In genomic region chr17:67272312-67273050, GRCh38 we compare ENCODE assay signal across 12 cellular contexts. TPM values are rescaled to one million over a fixed set of nuclear protein-coding genes. Genes with fewer than 3 reads are reported as not detected.
DNase-seq lines count a peak whose midpoint lies in the region; ATAC-seq and TF ChIP-seq lines count a peak whose summit lies in the region.
"Had no signal": no experiment of that assay in that cellular context is flagged by ENCODE, and none has a peak within 500 bp of the region (broad histone marks: within the 10 kb centered on the region; RNA-seq: fewer than 3 reads in every experiment).

No MANE protein-coding gene starts in this region.

- TF ChIP-seq CTCF in mammary epithelial cell (conservative IDR thresholded peaks at IDR 0.05 in 1 of 2, IDR thresholded peaks at IDR 0.05 in 1 of 2; ENCODE audit: extremely low read depth in 1 of 2, insufficient read depth in 1 of 2, low read depth in 1 of 2, low read length in 2 of 2): peak; percentile 48 to 62
- TF ChIP-seq CTCF in MCF 10A (IDR thresholded peaks at IDR 0.05; ENCODE audit: unreplicated experiment): no peak
- TF ChIP-seq CTCF in fibroblast of lung (conservative IDR thresholded peaks at IDR 0.05 in 1 of 2, IDR thresholded peaks at IDR 0.05 in 1 of 2; ENCODE audit: low read depth in 1 of 2, low read length in 2 of 2): peak; percentile 5 to 34
- TF ChIP-seq CTCF in vagina (IDR thresholded peaks at IDR 0.05): no peak

- no peaks in the 10 kb centered on the region for H3K36me3 ChIP-seq in mammary epithelial cell (ENCODE audit: insufficient read depth, low read length)
- no peaks in the 10 kb centered on the region for H3K36me3 ChIP-seq in fibroblast of lung (ENCODE audit: control insufficient read depth, insufficient read depth, low read length)
- no peaks in the 10 kb centered on the region for H3K36me3 ChIP-seq in vagina

- no peak overlapping the region for H3K4me3 Mint-ChIP-seq in MCF 10A (ENCODE audit: unreplicated experiment)
- no peak overlapping the region for H3K4me3 Mint-ChIP-seq in stimulated activated effector memory CD8-positive, alpha-beta T cell treated with anti-CD3 and anti-CD28 coated beads, Interleukin-12 subunit alpha, Interleukin-12 subunit beta, amount 100 ng/mL, for 72 hours
- no peak overlapping the region for H3K4me3 Mint-ChIP-seq in activated T-cell treated with anti-CD3 and anti-CD28 coated beads, Interleukin-2, amount 50 U/mL, for 24 hours

- H3K79me2 ChIP-seq in mammary epithelial cell (ENCODE audit: insufficient read depth, low read length) (no peaks in the 10 kb centered on the region), fibroblast of lung (ENCODE audit: control insufficient read depth, insufficient read depth, low read length) (no peaks in the 10 kb centered on the region)

- no peaks in the 10 kb centered on the region for H4K20me1 ChIP-seq in mammary epithelial cell (ENCODE audit: insufficient read depth, low read length)
- no peaks in the 10 kb centered on the region for H4K20me1 ChIP-seq in fibroblast of lung (ENCODE audit: control insufficient read depth, extremely low read depth, insufficient read depth, low read length)

- no peak overlapping the region for H3K27ac Mint-ChIP-seq in MCF 10A (ENCODE audit: low read depth, unreplicated experiment)
- no peak overlapping the region for H3K27ac Mint-ChIP-seq in stimulated activated effector memory CD8-positive, alpha-beta T cell treated with anti-CD3 and anti-CD28 coated beads, Interleukin-12 subunit alpha, Interleukin-12 subunit beta, amount 100 ng/mL, for 72 hours
- H3K27ac Mint-ChIP-seq in activated T-cell treated with anti-CD3 and anti-CD28 coated beads, Interleukin-2, amount 50 U/mL, for 24 hours: no peak overlapping the region
- H3K27ac Mint-ChIP-seq: activated naive CD4-positive, alpha-beta T cell treated with anti-CD3 and anti-CD28 coated beads, Interleukin-2, amount 50 U/mL, for 72 hours had no signal

- TF ChIP-seq POLR2A in vagina (IDR thresholded peaks at IDR 0.05): no peak

- no peaks in the 10 kb centered on the region for H3K27me3 Mint-ChIP-seq in MCF 10A (ENCODE audit: insufficient read depth, unreplicated experiment)
- no peaks in the 10 kb centered on the region for H3K27me3 Mint-ChIP-seq in activated T-cell treated with anti-CD3 and anti-CD28 coated beads, Interleukin-2, amount 50 U/mL, for 24 hours

- dilution Hi-C loops in mammary epithelial cell (cut with HindIII; ENCODE audit: low sequenced_read_pairs): no loop called here

- H3K4me1 Mint-ChIP-seq in MCF 10A (ENCODE audit: insufficient read depth, unreplicated experiment): no peaks in the 10 kb centered on the region
- H3K4me1 Mint-ChIP-seq in stimulated activated effector memory CD8-positive, alpha-beta T cell treated with anti-CD3 and anti-CD28 coated beads, Interleukin-12 subunit alpha, Interleukin-12 subunit beta, amount 100 ng/mL, for 72 hours: no peaks in the 10 kb centered on the region
- H3K4me1 Mint-ChIP-seq in activated T-cell treated with anti-CD3 and anti-CD28 coated beads, Interleukin-2, amount 50 U/mL, for 24 hours (ENCODE audit: low read depth): no peaks in the 10 kb centered on the region

- peak overlapping the region; percentile 30 for H2AFZ ChIP-seq in mammary epithelial cell (ENCODE audit: low read depth, low read length)
- no peak overlapping the region for H2AFZ ChIP-seq in fibroblast of lung (ENCODE audit: low read length)

- ATAC-seq in stimulated activated effector memory CD8-positive, alpha-beta T cell treated with anti-CD3 and anti-CD28 coated beads, Interleukin-12 subunit alpha, Interleukin-12 subunit beta, amount 100 ng/mL, for 72 hours: peak; percentile 51
- ATAC-seq: activated naive CD4-positive, alpha-beta T cell treated with anti-CD3 and anti-CD28 coated beads, Interleukin-2, amount 50 U/mL, for 72 hours; left cardiac atrium had no signal

- H3K4me3 ChIP-seq in mammary epithelial cell (replicated peaks in 1 of 3; ENCODE audit: insufficient read depth in 1 of 3, low read depth in 2 of 3, low read length in 3 of 3) (no peak overlapping the region), fibroblast of lung (replicated peaks in 1 of 4; ENCODE audit: control extremely low read depth in 1 of 4, insufficient read depth in 1 of 4, low read depth in 3 of 4, low read length in 4 of 4) (no peak overlapping the region), vagina (no peak overlapping the region)

- in situ Hi-C loops in mammary epithelial cell (cut with MboI; ENCODE audit: low sequenced_read_pairs in 2 of 2): no loop called here

- H3K4me2 ChIP-seq in mammary epithelial cell (ENCODE audit: insufficient read depth, low read depth, low read length) (no peak overlapping the region), fibroblast of lung (ENCODE audit: extremely low read depth, insufficient read depth, low read length) (no peak overlapping the region)

- H3K27me3 ChIP-seq in mammary epithelial cell (ENCODE audit: insufficient read depth, low read length): no peaks in the 10 kb centered on the region
- no peaks in the 10 kb centered on the region for H3K27me3 ChIP-seq in fibroblast of lung (ENCODE audit: control insufficient read depth, insufficient read depth, low read length)
- H3K27me3 ChIP-seq in vagina: no peaks in the 10 kb centered on the region

- POLR2A ChIA-PET in MCF 10A (lab: Yijun Ruan, JAX): interaction anchor here (0.9 to 1.5 kb wide), 4 partner anchors 9 to 27 kb away, joined by 4 to 10 read pairs (median 5); partner anchors contain the start of gene HELZ

- no peak overlapping the region for H3K27ac ChIP-seq in mammary epithelial cell (ENCODE audit: insufficient read depth, low read depth, low read length)
- no peak overlapping the region for H3K27ac ChIP-seq in fibroblast of lung (ENCODE audit: insufficient read depth, low read length)
- H3K27ac ChIP-seq in vagina: no peak overlapping the region

- H3K36me3 Mint-ChIP-seq in MCF 10A (ENCODE audit: insufficient read depth, unreplicated experiment): no peaks in the 10 kb centered on the region
- no peaks in the 10 kb centered on the region for H3K36me3 Mint-ChIP-seq in stimulated activated effector memory CD8-positive, alpha-beta T cell treated with anti-CD3 and anti-CD28 coated beads, Interleukin-12 subunit alpha, Interleukin-12 subunit beta, amount 100 ng/mL, for 72 hours
- no peaks in the 10 kb centered on the region for H3K36me3 Mint-ChIP-seq in activated T-cell treated with anti-CD3 and anti-CD28 coated beads, Interleukin-2, amount 50 U/mL, for 24 hours (ENCODE audit: low read depth)
- H3K36me3 Mint-ChIP-seq: activated naive CD4-positive, alpha-beta T cell treated with anti-CD3 and anti-CD28 coated beads, Interleukin-2, amount 50 U/mL, for 72 hours had no signal

- 64% methylated on average over 11 of the region's 13 CpGs for WGBS in mammary epithelial cell (ENCODE audit: low coverage, missing lambda C conversion rate)

- CTCF ChIA-PET in mammary epithelial cell (lab: Charles Lee; ENCODE audit: low non-redundant PET) (no interaction called here), MCF 10A (lab: Yijun Ruan, JAX) (interaction anchor here (0.6 kb wide), 1 partner anchor 45 kb away, joined by 3 read pairs; no protein-coding TSS in a partner anchor)

- BruUV-seq in mammary epithelial cell (replicated peaks; lab: Mats Ljungman, UMichigan) (no TSS peak), MCF 10A (replicated peaks; lab: Mats Ljungman, UMichigan) (no TSS peak)

- H3K9ac ChIP-seq in mammary epithelial cell (ENCODE audit: insufficient read depth, low read length) (no peak overlapping the region), fibroblast of lung (ENCODE audit: insufficient read depth, low read length) (no peak overlapping the region)

- H3K9me3 ChIP-seq in mammary epithelial cell (replicated peaks; ENCODE audit: insufficient read depth, low read length) (no peaks in the 10 kb centered on the region), fibroblast of lung (ENCODE audit: control insufficient read depth, insufficient read depth, low read depth, low read length) (no peaks in the 10 kb centered on the region), vagina (no peaks in the 10 kb centered on the region)

- no peaks in the 10 kb centered on the region for H3K9me3 Mint-ChIP-seq in MCF 10A (ENCODE audit: unreplicated experiment)
- no peaks in the 10 kb centered on the region for H3K9me3 Mint-ChIP-seq in stimulated activated effector memory CD8-positive, alpha-beta T cell treated with anti-CD3 and anti-CD28 coated beads, Interleukin-12 subunit alpha, Interleukin-12 subunit beta, amount 100 ng/mL, for 72 hours
- H3K9me3 Mint-ChIP-seq in activated T-cell treated with anti-CD3 and anti-CD28 coated beads, Interleukin-2, amount 50 U/mL, for 24 hours: no peaks in the 10 kb centered on the region
- H3K9me3 Mint-ChIP-seq: activated naive CD4-positive, alpha-beta T cell treated with anti-CD3 and anti-CD28 coated beads, Interleukin-2, amount 50 U/mL, for 72 hours had no signal

- H3K4me1 ChIP-seq in mammary epithelial cell (ENCODE audit: insufficient read depth, low read length) (no peaks in the 10 kb centered on the region), fibroblast of lung (ENCODE audit: control insufficient read depth, extremely low read depth, insufficient read depth, low read length) (no peaks in the 10 kb centered on the region), vagina (no peaks in the 10 kb centered on the region)

- DNase-seq in mammary epithelial cell: no peak
- DNase-seq in MCF 10A (ENCODE audit: unreplicated experiment): no peak
- peak; percentile 64 for DNase-seq in RPMI8226
- DNase-seq in fibroblast of lung (ENCODE audit: low read depth in 2 of 2): peak in 1 of 2 donors; percentile 3
- DNase-seq in stimulated activated effector memory CD8-positive, alpha-beta T cell treated with anti-CD3 and anti-CD28 coated beads, Interleukin-12 subunit alpha, Interleukin-12 subunit beta, amount 100 ng/mL, for 72 hours (ENCODE audit: low spot score in 2 of 2): no peak
- DNase-seq in NCI-H2196 treated with DMSO at 0.1 percent for 48 hours (lab: John Stamatoyannopoulos, UW; ENCODE audit: unreplicated experiment): no peak
- no peak for DNase-seq in activated T-cell treated with anti-CD3 and anti-CD28 coated beads, Interleukin-2, amount 50 U/mL, for 24 hours
- DNase-seq in vagina (ENCODE audit: extremely low spot score in 2 of 2): no peak
- DNase-seq: C1 segment of cervical spinal cord, left cardiac atrium, NCI-H1092 treated with DMSO at 0.1 percent for 48 hours had no signal

- intact Hi-C loops in mammary epithelial cell (cut with micrococcal nuclease): no loop called here
- intact Hi-C loops in MCF 10A (cut with micrococcal nuclease): no loop called here
- intact Hi-C loops in vagina (cut with DNase I): no loop called here

RNA-seq across cellular contexts. Expression of gene HELZ, which starts 27.5 kb away (rescaled TPM):
- total RNA-seq in mammary epithelial cell (10 to 100 TPM; 51.3 to 62.5 TPM), MCF 10A (2022) (56.7 and 71.7 TPM in 2 replicates), fibroblast of lung (28.1 and 39.8 TPM in 2 replicates), vagina (31.4 TPM)
- polyA plus RNA-seq in mammary epithelial cell (11.9 TPM), fibroblast of lung (14.1 and 18.9 TPM in 2 replicates)
- polyA minus RNA-seq in mammary epithelial cell (38.6 TPM), fibroblast of lung (ENCODE audit: low replicate concordance) (16.3 and 21.7 TPM in 2 replicates)
- polyA plus RNA-seq in fibroblast of lung (2012): 5.3 and 10.2 TPM in 2 replicates

Comparison
In these comparisons a context has a peak if more than half of its experiments do, and no peak if none do; other contexts are left out.
1. CTCF ChIP-seq: peak in mammary epithelial cell (2 of 2) and fibroblast of lung (2 of 2); none in MCF 10A (single experiment) and vagina (0 of 3).